20 cellular contexts compared by ENCODE assay signal in the genomic region with DNA sequence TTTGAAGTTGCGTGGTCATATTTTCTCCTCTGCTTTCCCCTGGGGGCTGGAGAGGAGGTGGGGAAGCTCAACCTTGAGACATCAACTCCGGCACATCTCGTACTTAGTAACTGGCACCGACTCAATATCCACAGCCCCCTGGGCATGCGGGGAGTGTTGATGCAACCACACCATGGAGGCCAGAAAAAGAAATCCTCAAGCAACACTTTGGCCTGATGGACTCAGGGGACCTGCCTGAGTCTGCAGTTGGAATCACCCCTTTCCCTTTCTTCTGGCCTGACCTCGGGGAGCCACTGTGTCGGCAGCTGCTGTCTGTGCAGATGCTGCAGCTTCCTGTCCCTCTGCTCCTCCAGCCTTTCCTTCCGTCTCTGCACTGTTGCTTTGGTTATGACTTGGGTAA. TPM values are rescaled to one million over a fixed set of nuclear protein-coding genes. Genes with fewer than 3 reads are reported as not detected.
DNase-seq lines count a peak whose midpoint lies in the region; ATAC-seq and TF ChIP-seq lines count a peak whose summit lies in the region.
"Had no signal": no experiment of that assay in that cellular context is flagged by ENCODE, and none has a peak within 500 bp of the region (broad histone marks: within the 10 kb centered on the region; RNA-seq: fewer than 3 reads in every experiment).

No MANE protein-coding gene starts in this region.

- no peak for TF ChIP-seq POLR2A in tibial nerve (IDR thresholded peaks at IDR 0.05)

- peak in 1 of 4 donors; percentile 18 for ATAC-seq in psoas muscle
- ATAC-seq: HCT116, Right ventricle myocardium inferior had no signal

- TF ChIP-seq CTCF in choroid plexus epithelial cell (conservative IDR thresholded peaks at IDR 0.05; ENCODE audit: low read depth, low read length): no peak
- no peak for TF ChIP-seq CTCF in psoas muscle (IDR thresholded peaks at IDR 0.05)
- no peak for TF ChIP-seq CTCF in tibial nerve (IDR thresholded peaks at IDR 0.05)

- H3K9me3 ChIP-seq in psoas muscle (no peaks in the 10 kb centered on the region), tibial nerve (no peaks in the 10 kb centered on the region)

- intact Hi-C loops in psoas muscle (cut with DNase I): no loop called here

- H3K27ac ChIP-seq in psoas muscle (no peak overlapping the region), tibial nerve (no peak overlapping the region)
- H3K27ac ChIP-seq: C4-2B had no signal

- no peaks in the 10 kb centered on the region for H3K4me1 ChIP-seq in psoas muscle
- H3K4me1 ChIP-seq in tibial nerve: peaks cover 0 to 11% (median 0%) of the 10 kb centered on the region in 4 donors

- H3K4me3 ChIP-seq in choroid plexus epithelial cell (ENCODE audit: low read depth, low read length) (no peak overlapping the region), psoas muscle (no peak overlapping the region), tibial nerve (no peak overlapping the region)

- H3K36me3 ChIP-seq in psoas muscle (ENCODE audit: insufficient read depth in 1 of 2, low read depth in 1 of 2) (no peaks in the 10 kb centered on the region), tibial nerve (no peaks in the 10 kb centered on the region)

- H3K27me3 ChIP-seq in psoas muscle (ENCODE audit: insufficient read depth in 3 of 3, low read length in 2 of 3): no peaks in the 10 kb centered on the region
- H3K27me3 ChIP-seq in tibial nerve: no peaks in the 10 kb centered on the region

- 42 to 54% (median 45%) methylated on average over 8 of the region's 8 CpGs for WGBS in psoas muscle, 3 donors
- WGBS in tibial nerve, 2 donors: 53 to 59% methylated on average over 8 of the region's 8 CpGs

- DNase-seq in NCI-H69 (lab: John Stamatoyannopoulos, UW): peak; percentile 54
- peak; percentile 26 for DNase-seq in choroid plexus epithelial cell (ENCODE audit: low read depth)
- peak; percentile 27 to 83 for DNase-seq in psoas muscle
- DNase-seq in tibial nerve (ENCODE audit: low spot score in 2 of 2): peak; percentile 24 to 73
- no peak for DNase-seq in mesenteric fat pad (ENCODE audit: low spot score)
- DNase-seq in ACHN: no peak
- DNase-seq in NCI-H2196 treated with DMSO at 0.1 percent for 48 hours (lab: John Stamatoyannopoulos, UW; ENCODE audit: unreplicated experiment): no peak
- DNase-seq: CD8-positive, alpha-beta memory T cell; DMS53; GF-D8; GOT3; Karpas-422; NCI-H1048; NCI-H1436 treated with DMSO at 0.1 percent for 48 hours; NCI-H2029 treated with DMSO at 0.1 percent for 48 hours; NCI-H524 treated with DMSO at 0.1 percent for 48 hours; OCI-M1 had no signal

- in situ Hi-C loops in ACHN (cut with HindIII; ENCODE audit: low pct_ligation_motif_present, low pct_unique_long_range_greater_than_20kb, low sequenced_read_pairs): no loop called here

- TF ChIP-seq EP300 in tibial nerve (IDR thresholded peaks at IDR 0.05): peak in 1 of 2 donors; percentile 70

RNA-seq across cellular contexts. Expression of a gene that starts 11.4 kb away (rescaled TPM):
- total RNA-seq in psoas muscle: 1 to 10 TPM; 4.0 to 9.5 (median 5.4) TPM
- polyA plus RNA-seq in psoas muscle: 1 to 10 TPM; 3.2 to 6.4 (median 5.7) TPM
- 10 to 100 TPM; 17.9 to 29.7 (median 23.6) TPM for total RNA-seq in tibial nerve
- 37.8 TPM for total RNA-seq in mesenteric fat pad

Comparison
In these comparisons a context has a peak if more than half of its experiments do, and no peak if none do; other contexts are left out.
1. DNase-seq: peak in NCI-H69 (single experiment), choroid plexus epithelial cell (single experiment), psoas muscle (2 of 2) and tibial nerve (2 of 2); none in mesenteric fat pad (single experiment), ACHN (single experiment) and NCI-H2196 treated with DMSO at 0.1 percent for 48 hours (single experiment).